ENCODE assay signal across 9 cellular contexts in genomic region chr20:46435146-46435545, GRCh38.
"Had no signal": no experiment of that assay in that cellular context is flagged by ENCODE, and none has a peak within 500 bp of the region (broad histone marks: within the 10 kb centered on the region; RNA-seq: fewer than 3 reads in every experiment).

No MANE protein-coding gene starts in this region.

- DNase-seq: H9, HCEC 1CT, KBM-7 had no signal

- H2AFZ ChIP-seq: GM23338 had no signal

- H3K4me1 Mint-ChIP-seq: GM23338, IgD-negative memory B cell had no signal

- H3K27ac Mint-ChIP-seq: GM23338, H9, IgD-negative memory B cell had no signal

- H3K4me2 ChIP-seq: GM23338, KMS-11 had no signal

- ATAC-seq: GM23338, HepG2 had no signal

- H3K4me3 ChIP-seq: GM23338 had no signal

- H3K27ac ChIP-seq: KMS-11 had no signal

- FAIRE-seq: H1, H54, HepG2 had no signal

- H3K4me3 Mint-ChIP-seq: GM23338, H9, IgD-negative memory B cell had no signal

- H3K9me3 Mint-ChIP-seq: GM23338, IgD-negative memory B cell had no signal
